In genomic region chr18:70290482-70291294, GRCh38 we compare ENCODE assay signal across 9 cellular contexts. TPM values are rescaled to one million over a fixed set of nuclear protein-coding genes. Genes with fewer than 3 reads are reported as not detected.
DNase-seq lines count a peak whose midpoint lies in the region; ATAC-seq and TF ChIP-seq lines count a peak whose summit lies in the region.
"Had no signal": no experiment of that assay in that cellular context is flagged by ENCODE, and none has a peak within 500 bp of the region (broad histone marks: within the 10 kb centered on the region; RNA-seq: fewer than 3 reads in every experiment).

No MANE protein-coding gene starts in this region.

- H3K4me1 ChIP-seq in mesodermal cell (ENCODE audit: control insufficient read depth, insufficient read depth, low read length, poor library complexity, severe bottlenecking): peaks cover 4% of the 10 kb centered on the region
- H3K4me1 ChIP-seq in vagina: peaks cover 57% of the 10 kb centered on the region

- H3K36me3 ChIP-seq in mesodermal cell (ENCODE audit: control insufficient read depth, insufficient read depth, low read length) (peaks cover 10% of the 10 kb centered on the region), vagina (no peaks in the 10 kb centered on the region)

- peaks cover 47% of the 10 kb centered on the region for H3K27me3 Mint-ChIP-seq in stimulated activated naive CD8-positive, alpha-beta T cell treated with anti-CD3 and anti-CD28 coated beads, Interleukin-15, Interleukin-2, amounts not matched to agents 100 ng/mL and 50 ng/mL, for 24 hours
- no peaks in the 10 kb centered on the region for H3K27me3 Mint-ChIP-seq in MCF 10A (ENCODE audit: insufficient read depth, unreplicated experiment)
- H3K27me3 Mint-ChIP-seq in activated CD8-positive, alpha-beta T cell treated with anti-CD3 and anti-CD28 coated beads, Interleukin-2, amount 10 ng/mL, durations not matched to agents 7 days and 5 days (ENCODE audit: low read depth): peaks cover 35% of the 10 kb centered on the region

- H3K27ac Mint-ChIP-seq in stimulated activated naive CD8-positive, alpha-beta T cell treated with anti-CD3 and anti-CD28 coated beads, Interleukin-15, Interleukin-2, amounts not matched to agents 100 ng/mL and 50 ng/mL, for 24 hours: no peak overlapping the region
- H3K27ac Mint-ChIP-seq in MCF 10A (ENCODE audit: low read depth, unreplicated experiment): peak overlapping the region; percentile 83
- no peak overlapping the region for H3K27ac Mint-ChIP-seq in activated CD8-positive, alpha-beta T cell treated with anti-CD3 and anti-CD28 coated beads, Interleukin-2, amount 10 ng/mL, durations not matched to agents 7 days and 5 days

- BruUV-seq in MCF 10A (replicated peaks; lab: Mats Ljungman, UMichigan): no TSS peak

- no peak for ATAC-seq in stimulated activated naive CD8-positive, alpha-beta T cell treated with anti-CD3 and anti-CD28 coated beads, Interleukin-15, Interleukin-2, amounts not matched to agents 100 U/mL and 50 U/mL, for 24 hours
- no peak for ATAC-seq in activated CD8-positive, alpha-beta T cell treated with anti-CD3 and anti-CD28 coated beads, Interleukin-2, amount 10 ng/mL, durations not matched to agents 7 days and 5 days

- H3K36me3 Mint-ChIP-seq in stimulated activated naive CD8-positive, alpha-beta T cell treated with anti-CD3 and anti-CD28 coated beads, Interleukin-15, Interleukin-2, amounts not matched to agents 100 ng/mL and 50 ng/mL, for 24 hours (ENCODE audit: low read depth): no peaks in the 10 kb centered on the region
- H3K36me3 Mint-ChIP-seq in MCF 10A (ENCODE audit: insufficient read depth, unreplicated experiment): peaks cover 7% of the 10 kb centered on the region
- no peaks in the 10 kb centered on the region for H3K36me3 Mint-ChIP-seq in activated CD8-positive, alpha-beta T cell treated with anti-CD3 and anti-CD28 coated beads, Interleukin-2, amount 10 ng/mL, durations not matched to agents 7 days and 5 days (ENCODE audit: low read depth)

- H3K27ac ChIP-seq in mesodermal cell (ENCODE audit: low read depth, low read length, severe bottlenecking) (no peak overlapping the region), vagina (peak overlapping the region; percentile 78)

- H3K4me3 Mint-ChIP-seq in stimulated activated naive CD8-positive, alpha-beta T cell treated with anti-CD3 and anti-CD28 coated beads, Interleukin-15, Interleukin-2, amounts not matched to agents 100 ng/mL and 50 ng/mL, for 24 hours: peak overlapping the region; percentile 35
- peak overlapping the region; percentile 81 for H3K4me3 Mint-ChIP-seq in MCF 10A (ENCODE audit: unreplicated experiment)
- no peak overlapping the region for H3K4me3 Mint-ChIP-seq in activated CD8-positive, alpha-beta T cell treated with anti-CD3 and anti-CD28 coated beads, Interleukin-2, amount 10 ng/mL, durations not matched to agents 7 days and 5 days

- no peak for TF ChIP-seq POLR2A in vagina (IDR thresholded peaks at IDR 0.05)

- no peak for DNase-seq in stimulated activated naive CD8-positive, alpha-beta T cell treated with anti-CD3 and anti-CD28 coated beads, Interleukin-15, Interleukin-2, amounts not matched to agents 100 U/mL and 50 U/mL, for 24 hours
- DNase-seq in MCF 10A (ENCODE audit: unreplicated experiment) (no peak), vagina (ENCODE audit: extremely low spot score in 2 of 2) (no peak), DMS153 (lab: John Stamatoyannopoulos, UW) (no peak), occipital lobe (lab: John Stamatoyannopoulos, UW) (no peak)
- no peak for DNase-seq in activated CD8-positive, alpha-beta T cell treated with anti-CD3 and anti-CD28 coated beads, Interleukin-2, amount 10 ng/mL, durations not matched to agents 7 days and 5 days
- DNase-seq: GDM1 had no signal

- no peak for TF ChIP-seq CTCF in MCF 10A (IDR thresholded peaks at IDR 0.05; ENCODE audit: unreplicated experiment)
- no peak for TF ChIP-seq CTCF in vagina (IDR thresholded peaks at IDR 0.05)

- POLR2A ChIA-PET in MCF 10A (lab: Yijun Ruan, JAX): interaction anchor here (0.6 to 2.5 kb wide), 7 partner anchors 9 to 143 kb away, joined by 3 to 15 read pairs (median 4); no protein-coding TSS in a partner anchor
- POLR2A ChIA-PET in activated CD8-positive, alpha-beta T cell treated with anti-CD3 and anti-CD28 coated beads, Interleukin-2, amount 10 ng/mL, durations not matched to agents 7 days and 5 days (lab: Charles Lee): no interaction called here

- CTCF ChIA-PET in MCF 10A (lab: Yijun Ruan, JAX): interaction anchor here (0.5 to 2.7 kb wide), 2 partner anchors 29 to 144 kb away, joined by 5 to 11 read pairs; no protein-coding TSS in a partner anchor
- CTCF ChIA-PET in activated CD8-positive, alpha-beta T cell treated with anti-CD3 and anti-CD28 coated beads, Interleukin-2, amount 10 ng/mL, durations not matched to agents 7 days and 5 days (lab: Charles Lee): interaction anchor here (1.0 kb wide), 1 partner anchor 95 kb away, joined by 3 read pairs; no protein-coding TSS in a partner anchor

- 59 to 68% methylated on average over 5 to 7 of the region's 11 CpGs for WGBS in mesodermal cell (ENCODE audit: insufficient coverage in 2 of 2), 2 experiments

- intact Hi-C loops in MCF 10A (cut with micrococcal nuclease): loop anchor here (1.0 to 10.0 kb wide), 3 partner anchors 86 to 144 kb away; partner anchors contain the start of gene RTTN
- intact Hi-C loops in vagina (cut with DNase I): no loop called here

- H3K4me3 ChIP-seq in mesodermal cell (ENCODE audit: extremely low read depth, insufficient read depth, low read length, poor library complexity, severe bottlenecking): peak overlapping the region; percentile 65
- peak overlapping the region; percentile 63 to 97 for H3K4me3 ChIP-seq in vagina

- no peaks in the 10 kb centered on the region for H3K27me3 ChIP-seq in vagina

- peaks cover 5% of the 10 kb centered on the region for H3K4me1 Mint-ChIP-seq in stimulated activated naive CD8-positive, alpha-beta T cell treated with anti-CD3 and anti-CD28 coated beads, Interleukin-15, Interleukin-2, amounts not matched to agents 100 ng/mL and 50 ng/mL, for 24 hours (ENCODE audit: low read depth)
- H3K4me1 Mint-ChIP-seq in MCF 10A (ENCODE audit: insufficient read depth, unreplicated experiment): peaks cover 40% of the 10 kb centered on the region
- H3K4me1 Mint-ChIP-seq in activated CD8-positive, alpha-beta T cell treated with anti-CD3 and anti-CD28 coated beads, Interleukin-2, amount 10 ng/mL, durations not matched to agents 7 days and 5 days (ENCODE audit: low read depth): peaks cover 8% of the 10 kb centered on the region

- H3K9me3 Mint-ChIP-seq in stimulated activated naive CD8-positive, alpha-beta T cell treated with anti-CD3 and anti-CD28 coated beads, Interleukin-15, Interleukin-2, amounts not matched to agents 100 ng/mL and 50 ng/mL, for 24 hours: no peaks in the 10 kb centered on the region
- H3K9me3 Mint-ChIP-seq in MCF 10A (ENCODE audit: unreplicated experiment): no peaks in the 10 kb centered on the region
- no peaks in the 10 kb centered on the region for H3K9me3 Mint-ChIP-seq in activated CD8-positive, alpha-beta T cell treated with anti-CD3 and anti-CD28 coated beads, Interleukin-2, amount 10 ng/mL, durations not matched to agents 7 days and 5 days (ENCODE audit: insufficient read depth)

- H3K9me3 ChIP-seq in mesodermal cell (ENCODE audit: control insufficient read depth, low read length) (no peaks in the 10 kb centered on the region), vagina (no peaks in the 10 kb centered on the region)

RNA-seq across cellular contexts. Expression of gene SOCS6, which starts 1.8 kb away (rescaled TPM):
- total RNA-seq in MCF 10A (2022) (16.9 and 20.4 TPM in 2 replicates), vagina (16.0 TPM), occipital lobe (59.6 TPM)
- 11.9 TPM for polyA plus RNA-seq in mesodermal cell (2013, experiment 1 of 2)
- 12.2 TPM for polyA plus RNA-seq in mesodermal cell (2013, experiment 2 of 2)
- total RNA-seq in activated CD8-positive, alpha-beta T cell treated with anti-CD3 and anti-CD28 coated beads, Interleukin-2, amount 10 ng/mL, durations not matched to agents 7 days and 5 days: under 1 TPM; 0.92 to 0.97 TPM
